In genomic region chr15:37040072-37040742, GRCh38 we compare ENCODE assay signal across 1 cellular context.
TF ChIP-seq lines count a peak whose summit lies in the region.

No MANE protein-coding gene starts in this region.

TF ChIP-seq in HepG2, 621 proteins besides CTCF, POLR2A, EP300 and RAD21 (continued from another document and continues in another):
- TF ChIP-seq ARID5B (CRISPR knock-in tag; IDR thresholded peaks at IDR 0.05) (peak; percentile 64), IRF9 (CRISPR knock-in tag; IDR thresholded peaks at IDR 0.05; ENCODE audit: borderline replicate concordance) (no peak), SALL1 (CRISPR knock-in tag; IDR thresholded peaks at IDR 0.05) (peak; percentile 51; the same call in 1 of the 2 replicates), RBM39 (IDR thresholded peaks at IDR 0.05; ENCODE audit: low read depth, low read length, poor library complexity, severe bottlenecking) (no peak), PCBP2 (optimal IDR thresholded peaks at IDR 0.05; ENCODE audit: low read depth, low read length, poor library complexity, severe bottlenecking) (no peak), PATZ1 (CRISPR knock-in tag; IDR thresholded peaks at IDR 0.05) (peak; percentile 93), CBFB (CRISPR knock-in tag; IDR thresholded peaks at IDR 0.05) (0 out of 2 replicates have a peak, but pooled peaks have one; percentile 27), FOXJ3 (CRISPR knock-in tag; IDR thresholded peaks at IDR 0.05; ENCODE audit: borderline replicate concordance) (no peak), POGK (CRISPR knock-in tag; conservative IDR thresholded peaks at IDR 0.05) (no peak), ZNF510 (CRISPR knock-in tag; IDR thresholded peaks at IDR 0.05; ENCODE audit: low read depth) (no peak), PAXIP1 (CRISPR knock-in tag; conservative IDR thresholded peaks at IDR 0.05) (peak; percentile 41), GATAD2A (CRISPR knock-in tag; IDR thresholded peaks at IDR 0.05) (peak; percentile 65), ZBTB26 (CRISPR knock-in tag; IDR thresholded peaks at IDR 0.05; ENCODE audit: borderline replicate concordance) (no peak), ZGPAT (CRISPR knock-in tag; IDR thresholded peaks at IDR 0.05) (peak; percentile 36; the same call in 1 of the 2 replicates), KMT2A (CRISPR knock-in tag; IDR thresholded peaks at IDR 0.05) (no peak), ZNF136 (CRISPR knock-in tag; IDR thresholded peaks at IDR 0.05; ENCODE audit: low read depth) (no peak), HNF4G (IDR thresholded peaks at IDR 0.05; ENCODE audit: borderline replicate concordance, low read depth, low read length) (peak; percentile 40), HNF4G (CRISPR knock-in tag; IDR thresholded peaks at IDR 0.05; ENCODE audit: borderline replicate concordance, low read depth) (no peak), CREM (IDR thresholded peaks at IDR 0.05) (peak; percentile 66; the same call in 1 of the 2 replicates), CREM (CRISPR knock-in tag; IDR thresholded peaks at IDR 0.05) (no peak), MED1 (CRISPR knock-in tag; IDR thresholded peaks at IDR 0.05) (peak; percentile 43), ZFP82 (CRISPR knock-in tag; IDR thresholded peaks at IDR 0.05; ENCODE audit: borderline replicate concordance) (no peak), ZNF550 (CRISPR knock-in tag; IDR thresholded peaks at IDR 0.05; ENCODE audit: borderline replicate concordance) (no peak), ASH2L (IDR thresholded peaks at IDR 0.05; ENCODE audit: insufficient read length, low read depth, low read length) (peak; percentile 25), SOX13 (IDR thresholded peaks at IDR 0.05) (no peak), SOX13 (CRISPR knock-in tag; conservative IDR thresholded peaks at IDR 0.05 in 1 of 2, IDR thresholded peaks at IDR 0.05 in 1 of 2) (peak in 1 of 2 experiments; percentile 68; a peak in 1 of 4 replicates), NCOA1 (CRISPR knock-in tag; IDR thresholded peaks at IDR 0.05) (no peak), BCL6 (CRISPR knock-in tag; IDR thresholded peaks at IDR 0.05) (peak; percentile 40), ARID3A (IDR thresholded peaks at IDR 0.05; ENCODE audit: low read depth, low read length) (peak; percentile 63; the same call in 1 of the 2 replicates), GPBP1L1 (CRISPR knock-in tag; IDR thresholded peaks at IDR 0.05) (no peak), ZNF746 (CRISPR knock-in tag; IDR thresholded peaks at IDR 0.05) (no peak), MAFF (IDR thresholded peaks at IDR 0.05; ENCODE audit: low read depth, low read length) (0 out of 2 replicates have a peak, but pooled peaks have one; percentile 5), XRCC5 (optimal IDR thresholded peaks at IDR 0.05; ENCODE audit: low read length) (no peak), CEBPG (CRISPR knock-in tag; IDR thresholded peaks at IDR 0.05) (peak; percentile 9; the same call in 1 of the 2 replicates), SP5 (CRISPR knock-in tag; IDR thresholded peaks at IDR 0.05; ENCODE audit: borderline replicate concordance, low read depth) (0 out of 2 replicates have a peak, but pooled peaks have one; percentile 15), ZSCAN21 (CRISPR knock-in tag; IDR thresholded peaks at IDR 0.05; ENCODE audit: borderline replicate concordance) (no peak), HNF4A (CRISPR knock-in tag; IDR thresholded peaks at IDR 0.05) (peak; percentile 64; the same call in 1 of the 2 replicates), ETV6 (CRISPR knock-in tag; conservative IDR thresholded peaks at IDR 0.05) (no peak)
